Comparison of ENCODE assay signal across 8 cellular contexts in the genomic region with DNA sequence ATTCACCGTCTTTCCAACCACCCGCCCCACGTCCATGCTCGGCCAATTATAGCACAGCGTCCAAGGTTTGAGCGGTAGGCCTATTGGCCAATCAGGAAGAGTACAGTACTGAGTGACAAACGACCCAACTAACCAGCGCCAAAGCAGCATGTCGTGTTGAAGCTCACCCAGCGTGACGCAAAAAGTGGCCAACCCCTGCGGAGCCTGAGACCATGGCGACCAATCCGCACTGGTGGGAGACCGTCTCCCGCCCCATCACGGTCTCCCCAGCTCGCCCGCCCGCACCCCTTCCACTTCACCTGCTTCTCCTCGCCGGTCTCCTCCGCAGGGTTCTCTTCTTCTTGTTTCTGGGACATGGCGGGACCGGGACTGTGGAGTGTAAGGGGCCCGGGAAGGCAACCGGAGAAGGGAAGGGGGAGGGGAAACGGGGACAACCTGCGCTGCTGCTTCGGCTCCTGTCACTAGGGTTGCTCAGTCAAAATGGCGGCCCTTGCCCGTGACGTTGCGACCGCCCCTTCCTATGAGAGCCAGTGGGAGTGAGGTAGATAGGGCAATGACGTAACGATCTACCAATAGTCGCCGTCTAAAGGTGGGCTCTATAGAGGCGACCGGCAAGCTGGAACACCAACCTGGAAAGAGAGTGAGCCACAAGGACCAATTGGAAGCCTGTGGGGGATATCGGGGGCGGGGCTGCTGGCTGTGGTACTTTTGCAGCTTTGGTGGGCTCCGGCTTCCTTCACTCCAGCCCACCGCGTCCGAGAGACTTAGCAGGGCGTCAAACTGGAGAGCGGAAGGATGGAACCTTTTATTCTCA. TPM values are rescaled to one million over a fixed set of nuclear protein-coding genes. Genes with fewer than 3 reads are reported as not detected.
DNase-seq lines count a peak whose midpoint lies in the region; ATAC-seq and TF ChIP-seq lines count a peak whose summit lies in the region.

A gene with protein sequence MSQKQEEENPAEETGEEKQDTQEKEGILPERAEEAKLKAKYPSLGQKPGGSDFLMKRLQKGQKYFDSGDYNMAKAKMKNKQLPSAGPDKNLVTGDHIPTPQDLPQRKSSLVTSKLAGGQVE (minus strand): TSS at position 498 of the 814 bp plus-strand sequence. CDS start 142 bp downstream, at position 356.

- H3K27me3 ChIP-seq in esophagus (ENCODE audit: control insufficient read depth in 1 of 2, insufficient read depth in 2 of 2, low read length in 2 of 2) (no peaks in the 10 kb centered on the region), mucosa of rectum (ENCODE audit: control insufficient read depth in 2 of 2, insufficient read depth in 2 of 2, low read length in 2 of 2) (no peaks in the 10 kb centered on the region)

- no peak within 1 kb of the TSS for H3K27ac Mint-ChIP-seq in activated T-cell treated with anti-CD3 and anti-CD28 coated beads, Interleukin-2, amount 50 U/mL, for 24 hours

- H3K36me3 ChIP-seq in esophagus (ENCODE audit: control insufficient read depth in 2 of 2, insufficient read depth in 2 of 2, low read length in 1 of 2) = peaks cover 2 to 7% of the 10 kb centered on the region in 2 donors
- H3K36me3 ChIP-seq in mucosa of rectum (ENCODE audit: control insufficient read depth in 2 of 2, insufficient read depth in 2 of 2, low read length in 2 of 2) = peaks cover 23 to 32% of the 10 kb centered on the region in 2 donors

- peak; percentile 89 for ATAC-seq in GM21737 (IDR thresholded peaks at IDR 0.05; ENCODE audit: unreplicated experiment)

- no peak within 1 kb of the TSS for H3K4me3 Mint-ChIP-seq in activated T-cell treated with anti-CD3 and anti-CD28 coated beads, Interleukin-2, amount 50 U/mL, for 24 hours

- peaks cover 2% of the 10 kb centered on the region for H3K9me3 Mint-ChIP-seq in activated T-cell treated with anti-CD3 and anti-CD28 coated beads, Interleukin-2, amount 50 U/mL, for 24 hours

- H3K27me3 Mint-ChIP-seq in activated T-cell treated with anti-CD3 and anti-CD28 coated beads, Interleukin-2, amount 50 U/mL, for 24 hours = no peaks in the 10 kb centered on the region

- peak; percentile 99 for DNase-seq in DMS79 (lab: John Stamatoyannopoulos, UW)
- DNase-seq in KG1 (lab: John Stamatoyannopoulos, UW) = peak; percentile 96
- DNase-seq in activated T-cell treated with anti-CD3 and anti-CD28 coated beads, Interleukin-2, amount 50 U/mL, for 24 hours = peak; percentile 95
- peak; percentile 94 for DNase-seq in stimulated activated CD8-positive, alpha-beta memory T cell treated with anti-CD3 and anti-CD28 coated beads, Interleukin-4, amount 100 ng/mL, for 48 hours

- H3K9me3 ChIP-seq in esophagus (ENCODE audit: control insufficient read depth in 2 of 2, insufficient read depth in 1 of 2, low read depth in 1 of 2, low read length in 1 of 2) (no peaks in the 10 kb centered on the region), mucosa of rectum (ENCODE audit: control insufficient read depth in 2 of 2, low read length in 2 of 2) (no peaks in the 10 kb centered on the region)

- peaks cover 52% of the 10 kb centered on the region for H3K4me1 Mint-ChIP-seq in activated T-cell treated with anti-CD3 and anti-CD28 coated beads, Interleukin-2, amount 50 U/mL, for 24 hours (ENCODE audit: low read depth)

- H3K9ac ChIP-seq in mucosa of rectum (ENCODE audit: low read depth in 1 of 2, low read length in 2 of 2) = peak within 1 kb of the TSS; percentile 90 to 96

- H3K4me1 ChIP-seq in esophagus (ENCODE audit: control insufficient read depth in 2 of 2, insufficient read depth in 2 of 2, low read length in 1 of 2) (peaks cover 2 to 3% of the 10 kb centered on the region in 2 donors), mucosa of rectum (ENCODE audit: control insufficient read depth in 2 of 2, insufficient read depth in 2 of 2, low read length in 2 of 2) (peaks cover 5 to 6% of the 10 kb centered on the region in 2 donors)

- 0 to 1% methylated on average over 46 to 49 of the region's 49 CpGs for WGBS in esophagus, 2 donors

- H3K36me3 Mint-ChIP-seq in activated T-cell treated with anti-CD3 and anti-CD28 coated beads, Interleukin-2, amount 50 U/mL, for 24 hours (ENCODE audit: low read depth) = no peaks in the 10 kb centered on the region

- H3K27ac ChIP-seq in esophagus (ENCODE audit: low read depth in 2 of 2, low read length in 1 of 2) (peak within 1 kb of the TSS; percentile 95 to 99), mucosa of rectum (ENCODE audit: low read depth in 2 of 2, low read length in 2 of 2) (peak within 1 kb of the TSS; percentile 98 to 99)

- H3K4me3 ChIP-seq in esophagus (ENCODE audit: low read depth in 1 of 2, low read length in 2 of 2) (peak within 1 kb of the TSS; percentile 81 to 86), mucosa of rectum (ENCODE audit: low read length in 2 of 2) (peak within 1 kb of the TSS; percentile 86 to 92)

TF ChIP-seq in PFSK-1, 5 proteins besides CTCF, POLR2A, EP300 and RAD21:
- TF ChIP-seq SIN3A (IDR thresholded peaks at IDR 0.05; ENCODE audit: borderline replicate concordance, insufficient read depth, low read length) (no peak; the same call in 1 of the 2 replicates), POLR2AphosphoS5 (IDR thresholded peaks at IDR 0.05; ENCODE audit: low read depth, low read length) (peak; percentile 81; the same call in 1 of the 2 replicates), FOXP2 (optimal IDR thresholded peaks at IDR 0.05; ENCODE audit: borderline replicate concordance, extremely low read depth, extremely low read length, insufficient read depth) (no peak), TAF1 (IDR thresholded peaks at IDR 0.05; ENCODE audit: borderline replicate concordance, insufficient read depth, low read length) (0 out of 2 replicates have a peak, but pooled peaks have one; percentile 62)
- TF ChIP-seq, protein P1, sequence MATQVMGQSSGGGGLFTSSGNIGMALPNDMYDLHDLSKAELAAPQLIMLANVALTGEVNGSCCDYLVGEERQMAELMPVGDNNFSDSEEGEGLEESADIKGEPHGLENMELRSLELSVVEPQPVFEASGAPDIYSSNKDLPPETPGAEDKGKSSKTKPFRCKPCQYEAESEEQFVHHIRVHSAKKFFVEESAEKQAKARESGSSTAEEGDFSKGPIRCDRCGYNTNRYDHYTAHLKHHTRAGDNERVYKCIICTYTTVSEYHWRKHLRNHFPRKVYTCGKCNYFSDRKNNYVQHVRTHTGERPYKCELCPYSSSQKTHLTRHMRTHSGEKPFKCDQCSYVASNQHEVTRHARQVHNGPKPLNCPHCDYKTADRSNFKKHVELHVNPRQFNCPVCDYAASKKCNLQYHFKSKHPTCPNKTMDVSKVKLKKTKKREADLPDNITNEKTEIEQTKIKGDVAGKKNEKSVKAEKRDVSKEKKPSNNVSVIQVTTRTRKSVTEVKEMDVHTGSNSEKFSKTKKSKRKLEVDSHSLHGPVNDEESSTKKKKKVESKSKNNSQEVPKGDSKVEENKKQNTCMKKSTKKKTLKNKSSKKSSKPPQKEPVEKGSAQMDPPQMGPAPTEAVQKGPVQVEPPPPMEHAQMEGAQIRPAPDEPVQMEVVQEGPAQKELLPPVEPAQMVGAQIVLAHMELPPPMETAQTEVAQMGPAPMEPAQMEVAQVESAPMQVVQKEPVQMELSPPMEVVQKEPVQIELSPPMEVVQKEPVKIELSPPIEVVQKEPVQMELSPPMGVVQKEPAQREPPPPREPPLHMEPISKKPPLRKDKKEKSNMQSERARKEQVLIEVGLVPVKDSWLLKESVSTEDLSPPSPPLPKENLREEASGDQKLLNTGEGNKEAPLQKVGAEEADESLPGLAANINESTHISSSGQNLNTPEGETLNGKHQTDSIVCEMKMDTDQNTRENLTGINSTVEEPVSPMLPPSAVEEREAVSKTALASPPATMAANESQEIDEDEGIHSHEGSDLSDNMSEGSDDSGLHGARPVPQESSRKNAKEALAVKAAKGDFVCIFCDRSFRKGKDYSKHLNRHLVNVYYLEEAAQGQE (IDR thresholded peaks at IDR 0.05; ENCODE audit: insufficient read depth in 1 of 2, low read depth in 2 of 2, low read length in 2 of 2) = 0 out of 4 replicates have a peak, but pooled peaks of 1 of the 2 experiments have one; percentile 9

RNA-seq across cellular contexts. Expression of the gene that starts here (rescaled TPM):
- polyA plus RNA-seq in PFSK-1 (2012; ENCODE audit: insufficient read length, low read depth) = 121 TPM
- polyA plus RNA-seq in esophagus = 100 to 1,000 TPM; 290 to 298 TPM

Comparison
In these comparisons a context has a peak if more than half of its experiments do, and no peak if none do; other contexts are left out.
1. Peak in every context shown above with its lines: DNase-seq, ATAC-seq, H3K4me3 ChIP-seq and H3K27ac ChIP-seq.